Comparison of ENCODE assay signal across 15 cellular contexts in genomic region chr20:39702716-39703349, GRCh38.
"Had no signal": no experiment of that assay in that cellular context is flagged by ENCODE, and none has a peak within 500 bp of the region (broad histone marks: within the 10 kb centered on the region; RNA-seq: fewer than 3 reads in every experiment).

No MANE protein-coding gene starts in this region.

- ATAC-seq: mucosa of descending colon; naive thymus-derived CD8-positive, alpha-beta T cell; stimulated activated effector memory CD8-positive, alpha-beta T cell treated with anti-CD3 and anti-CD28 coated beads, Interleukin-12 subunit alpha, Interleukin-12 subunit beta, amount 100 ng/mL, for 72 hours; stimulated activated naive CD8-positive, alpha-beta T cell treated with anti-CD3 and anti-CD28 coated beads, Interleukin-15, Interleukin-2, amounts not matched to agents 100 U/mL and 50 U/mL, for 24 hours; upper lobe of right lung had no signal

- DNase-seq: cortex of kidney; dorsolateral prefrontal cortex; effector CD8-positive, alpha-beta T cell; foreskin melanocyte; head of caudate nucleus; kidney glomerular epithelial cell; mucosa of descending colon; naive thymus-derived CD8-positive, alpha-beta T cell; stimulated activated CD4-positive, alpha-beta T cell treated with anti-CD3 and anti-CD28 coated beads, Interleukin-4, amount 100 ng/mL, for 1 hour; stimulated activated CD8-positive, alpha-beta memory T cell treated with anti-CD3 and anti-CD28 coated beads, Interleukin-4, amount 100 ng/mL, for 48 hours; stimulated activated naive CD8-positive, alpha-beta T cell treated with anti-CD3 and anti-CD28 coated beads, Interleukin-15, Interleukin-2, amounts not matched to agents 100 U/mL and 50 U/mL, for 24 hours; tibial artery; upper lobe of right lung had no signal

- H3K4me3 Mint-ChIP-seq: naive thymus-derived CD8-positive, alpha-beta T cell; neural crest cell; stimulated activated effector memory CD8-positive, alpha-beta T cell treated with anti-CD3 and anti-CD28 coated beads, Interleukin-12 subunit alpha, Interleukin-12 subunit beta, amount 100 ng/mL, for 72 hours had no signal

- H3K4me1 Mint-ChIP-seq: naive thymus-derived CD8-positive, alpha-beta T cell; neural crest cell; stimulated activated effector memory CD8-positive, alpha-beta T cell treated with anti-CD3 and anti-CD28 coated beads, Interleukin-12 subunit alpha, Interleukin-12 subunit beta, amount 100 ng/mL, for 72 hours had no signal

- H3K36me3 Mint-ChIP-seq: naive thymus-derived CD8-positive, alpha-beta T cell; stimulated activated effector memory CD8-positive, alpha-beta T cell treated with anti-CD3 and anti-CD28 coated beads, Interleukin-12 subunit alpha, Interleukin-12 subunit beta, amount 100 ng/mL, for 72 hours had no signal

- H3K27ac Mint-ChIP-seq: naive thymus-derived CD8-positive, alpha-beta T cell; stimulated activated effector memory CD8-positive, alpha-beta T cell treated with anti-CD3 and anti-CD28 coated beads, Interleukin-12 subunit alpha, Interleukin-12 subunit beta, amount 100 ng/mL, for 72 hours had no signal
